Comparison of ENCODE assay signal across 24 cellular contexts in the genomic region with DNA sequence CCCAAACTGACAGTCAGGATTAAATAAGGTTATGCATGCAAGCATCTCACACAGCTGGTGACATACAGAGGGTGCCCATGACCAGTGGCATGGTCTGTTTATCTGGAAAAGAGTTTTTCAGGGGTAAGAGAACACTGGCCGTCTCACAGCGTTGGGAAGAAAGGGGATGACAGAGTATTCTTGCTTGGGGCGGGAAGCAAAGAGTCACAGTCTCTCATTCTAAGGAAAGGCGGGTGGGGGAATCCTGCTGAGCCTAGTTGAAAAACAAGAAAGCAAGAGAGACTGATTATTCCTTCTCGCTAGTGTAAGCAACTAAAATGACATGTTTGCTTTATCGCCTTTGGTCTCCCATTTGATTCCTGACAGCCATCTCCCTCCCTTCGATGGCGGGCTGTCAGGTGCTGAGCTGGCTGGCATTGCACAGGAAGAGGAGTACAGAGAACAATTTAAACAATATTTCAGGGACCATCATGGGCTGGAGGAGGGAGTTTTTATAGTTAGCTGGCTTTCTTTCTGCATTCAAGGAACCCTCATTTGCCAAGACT.
DNase-seq lines count a peak whose midpoint lies in the region; ATAC-seq, FAIRE-seq and TF ChIP-seq lines count a peak whose summit lies in the region.
"Had no signal": no experiment of that assay in that cellular context is flagged by ENCODE, and none has a peak within 500 bp of the region (broad histone marks: within the 10 kb centered on the region; RNA-seq: fewer than 3 reads in every experiment).

No MANE protein-coding gene starts in this region.

- H3K4me1 Mint-ChIP-seq in brain = peaks cover 39% of the 10 kb centered on the region
- H3K4me1 Mint-ChIP-seq in neural progenitor cell = peaks cover 11% of the 10 kb centered on the region
- H3K4me1 Mint-ChIP-seq: CD4-positive, CD25-positive, alpha-beta regulatory T cell had no signal

- peak overlapping the region; percentile 71 for H3K4me2 ChIP-seq in MM.1S (ENCODE audit: low read depth, low read length)
- H3K4me2 ChIP-seq in neural progenitor cell = peak overlapping the region; percentile 25
- H3K4me2 ChIP-seq: BLaER1 had no signal

- 0 out of 2 replicates have a peak overlapping the region, but pooled peaks have one; percentile 46 for H2AFZ ChIP-seq in MM.1S (ENCODE audit: low read length)
- H2AFZ ChIP-seq in neural progenitor cell (replicated peaks) = no peak overlapping the region
- H2AFZ ChIP-seq: GM23248 had no signal

- H3K27me3 ChIP-seq in MM.1S (replicated peaks; ENCODE audit: insufficient read depth, low read length) (no peaks in the 10 kb centered on the region), neural progenitor cell (no peaks in the 10 kb centered on the region)
- H3K27me3 ChIP-seq: BLaER1, SJSA1 had no signal

- peak overlapping the region in 4 of 5 experiments; percentile 31 to 68 (median 56) for H3K4me3 Mint-ChIP-seq in brain
- no peak overlapping the region for H3K4me3 Mint-ChIP-seq in neural progenitor cell
- H3K4me3 Mint-ChIP-seq: CD4-positive, CD25-positive, alpha-beta regulatory T cell had no signal

- peak overlapping the region; percentile 70; the same call in 1 of the 2 replicates for H3K27ac ChIP-seq in MM.1S (ENCODE audit: low read length)
- H3K27ac ChIP-seq in neural progenitor cell = no peak overlapping the region
- H3K27ac ChIP-seq: BLaER1, GM23248, SJSA1 had no signal

- H3K36me3 ChIP-seq in MM.1S (replicated peaks; ENCODE audit: insufficient read depth, low read length) (no peaks in the 10 kb centered on the region), neural progenitor cell (no peaks in the 10 kb centered on the region)
- H3K36me3 ChIP-seq: BLaER1, SJSA1 had no signal

- no peaks in the 10 kb centered on the region for H3K79me2 ChIP-seq in MM.1S (ENCODE audit: low read length)
- no peaks in the 10 kb centered on the region for H3K79me2 ChIP-seq in neural progenitor cell (ENCODE audit: low read depth)

- H3K9me3 Mint-ChIP-seq in brain = no peaks in the 10 kb centered on the region
- no peaks in the 10 kb centered on the region for H3K9me3 Mint-ChIP-seq in neural progenitor cell

- TF ChIP-seq CTCF in MM.1S (IDR thresholded peaks at IDR 0.05; ENCODE audit: low read length) (no peak), brain (conservative IDR thresholded peaks at IDR 0.05) (no peak), neural progenitor cell (IDR thresholded peaks at IDR 0.05) (no peak), omental fat pad (IDR thresholded peaks at IDR 0.05) (no peak)

- H3K27me3 Mint-ChIP-seq in brain (peaks cover 6% of the 10 kb centered on the region), neural progenitor cell (ENCODE audit: insufficient read depth, low read depth) (peaks cover 6% of the 10 kb centered on the region)
- H3K27me3 Mint-ChIP-seq: CD4-positive, CD25-positive, alpha-beta regulatory T cell had no signal

- DNase-seq in GM12892 (ENCODE audit: insufficient read length) (no peak), MM.1S (no peak), neural progenitor cell (ENCODE audit: low spot score) (peak; percentile 24), omental fat pad (ENCODE audit: low spot score) (no peak)
- DNase-seq: CD4-positive, CD25-positive, alpha-beta regulatory T cell; GM23248; HCEC 1CT; Kasumi-1; MV-4-11; NCI-H1105; NCI-H1436 treated with DMSO at 0.1 percent for 48 hours; NCI-H1930; NCI-H2107; NCI-H226; NCI-H510A treated with DMSO at 0.1 percent for 48 hours; NCI-H82; Right ventricle myocardium superior had no signal

- H4K20me1 ChIP-seq in MM.1S (ENCODE audit: insufficient read depth, low read length) = no peaks in the 10 kb centered on the region
- no peaks in the 10 kb centered on the region for H4K20me1 ChIP-seq in neural progenitor cell (ENCODE audit: low read depth)
- H4K20me1 ChIP-seq: BLaER1 had no signal

- FAIRE-seq in GM12892 (lab: Jason Lieb, UNC) = peak; percentile 14
- FAIRE-seq: A204.1, HepG2 had no signal

- no peaks in the 10 kb centered on the region for H3K9me3 ChIP-seq in MM.1S (replicated peaks; ENCODE audit: insufficient read depth, low read length)
- H3K9me3 ChIP-seq in neural progenitor cell (ENCODE audit: low read depth) = no peaks in the 10 kb centered on the region
- H3K9me3 ChIP-seq: BLaER1, SJSA1 had no signal

- H3K4me1 ChIP-seq in MM.1S (ENCODE audit: low read length) = peaks cover 24% of the 10 kb centered on the region
- peaks cover 20% of the 10 kb centered on the region for H3K4me1 ChIP-seq in neural progenitor cell
- H3K4me1 ChIP-seq: BLaER1, SJSA1 had no signal

- H3K4me3 ChIP-seq in MM.1S (ENCODE audit: low read length) (peak overlapping the region; percentile 46), neural progenitor cell (no peak overlapping the region)
- H3K4me3 ChIP-seq: BLaER1, GM23248, SJSA1 had no signal

- peaks cover 14% of the 10 kb centered on the region for H3F3A ChIP-seq in MM.1S (ENCODE audit: insufficient read depth, low read length)
- no peaks in the 10 kb centered on the region for H3F3A ChIP-seq in neural progenitor cell (ENCODE audit: low read depth)

- H3K9me2 ChIP-seq in MM.1S (replicated peaks; ENCODE audit: insufficient read depth, low read length) = no peaks in the 10 kb centered on the region

- ATAC-seq in HG02642 (IDR thresholded peaks at IDR 0.05; ENCODE audit: poor library complexity, unreplicated experiment) = no peak
- ATAC-seq in HG03460 (IDR thresholded peaks at IDR 0.05; ENCODE audit: unreplicated experiment) = no peak
- ATAC-seq in omental fat pad (ENCODE audit: low FRiP score) = no peak
- ATAC-seq: HepG2 had no signal

- H3K27ac Mint-ChIP-seq in brain (peak overlapping the region in 4 of 5 experiments; percentile 25 to 93 (median 61)), neural progenitor cell (no peak overlapping the region)
- H3K27ac Mint-ChIP-seq: CD4-positive, CD25-positive, alpha-beta regulatory T cell had no signal

- H3K36me3 Mint-ChIP-seq in brain (no peaks in the 10 kb centered on the region), neural progenitor cell (no peaks in the 10 kb centered on the region)
- H3K36me3 Mint-ChIP-seq: CD4-positive, CD25-positive, alpha-beta regulatory T cell had no signal

- TF ChIP-seq POLR2A in GM12892 (IDR thresholded peaks at IDR 0.05; ENCODE audit: low read depth, low read length) = no peak

- H3K9ac ChIP-seq in MM.1S (ENCODE audit: low read length) = peak overlapping the region; percentile 11; the same call in 1 of the 2 replicates
- H3K9ac ChIP-seq in neural progenitor cell = no peak overlapping the region
- H3K9ac ChIP-seq: BLaER1, GM23248 had no signal
